ENCODE assay signal across 21 cellular contexts in genomic region chr9:36948051-36948450, GRCh38.
A peak's percentile ranks its signal among the peaks of the same experiment; 100 is the strongest.
DNase-seq lines count a peak whose midpoint lies in the region; ATAC-seq and TF ChIP-seq lines count a peak whose summit lies in the region.
"Had no signal": no experiment of that assay in that cellular context is flagged by ENCODE, and none has a peak within 500 bp of the region (broad histone marks: within the 10 kb centered on the region; RNA-seq: fewer than 3 reads in every experiment).

No MANE protein-coding gene starts in this region.

- peaks cover 81% of the 10 kb centered on the region for H3K36me3 Mint-ChIP-seq in activated B cell treated with CpG ODN at 0.5 μM for 24 hours (ENCODE audit: low read depth)
- H3K36me3 Mint-ChIP-seq: CD14-positive monocyte had no signal

- H3K4me3 Mint-ChIP-seq in activated B cell treated with CpG ODN at 0.5 μM for 24 hours = no peak overlapping the region
- H3K4me3 Mint-ChIP-seq: CD14-positive monocyte had no signal

- peaks cover 75% of the 10 kb centered on the region for H3K4me1 Mint-ChIP-seq in activated B cell treated with CpG ODN at 0.5 μM for 24 hours
- H3K4me1 Mint-ChIP-seq: CD14-positive monocyte had no signal

- no peak for ATAC-seq in activated B cell treated with CpG ODN at 0.5 μM for 24 hours (ENCODE audit: low read depth)
- ATAC-seq in upper lobe of right lung = no peak
- ATAC-seq: PC-3 had no signal

- POLR2A ChIA-PET in activated B cell treated with CpG ODN at 0.5 μM for 24 hours (lab: Charles Lee) = interaction anchor here (1.5 kb wide), 1 partner anchor 46 kb away, joined by 3 read pairs; no protein-coding TSS in a partner anchor

- TF ChIP-seq CTCF in activated B cell treated with CpG ODN at 0.5 μM for 24 hours (IDR thresholded peaks at IDR 0.05) (no peak), upper lobe of right lung (IDR thresholded peaks at IDR 0.05) (no peak)

- intact Hi-C loops in activated B cell treated with CpG ODN at 0.5 μM for 24 hours (cut with micrococcal nuclease) (loop anchor here (2.0 kb wide), 1 partner anchor 19 kb away; no protein-coding TSS in a partner anchor), upper lobe of right lung (cut with DNase I) (no loop called here)

- H3K27ac ChIP-seq in upper lobe of right lung = no peak overlapping the region
- H3K27ac ChIP-seq: SK-N-MC had no signal

- no peaks in the 10 kb centered on the region for H3K36me3 ChIP-seq in upper lobe of right lung

- no peaks in the 10 kb centered on the region for H3K27me3 Mint-ChIP-seq in activated B cell treated with CpG ODN at 0.5 μM for 24 hours

- CTCF ChIA-PET in activated B cell treated with CpG ODN at 0.5 μM for 24 hours (lab: Charles Lee) = no interaction called here

- peak overlapping the region; percentile 88 for H3K27ac Mint-ChIP-seq in activated B cell treated with CpG ODN at 0.5 μM for 24 hours
- H3K27ac Mint-ChIP-seq: CD14-positive monocyte had no signal

- H3K9me3 ChIP-seq in upper lobe of right lung = no peaks in the 10 kb centered on the region

- peaks cover 4% of the 10 kb centered on the region for H3K27me3 ChIP-seq in upper lobe of right lung

- no peaks in the 10 kb centered on the region for H3K4me1 ChIP-seq in upper lobe of right lung

- no peak overlapping the region for H3K4me3 ChIP-seq in upper lobe of right lung
- H3K4me3 ChIP-seq: SK-N-MC had no signal

- DNase-seq in activated effector memory CD4-positive, alpha-beta T cell treated with anti-CD3 and anti-CD28 coated beads, Interleukin-2, amount 50 U/mL, for 16 hours = peak; percentile 25
- DNase-seq in activated effector memory CD4-positive, alpha-beta T cell treated with Interleukin-2 at 50 U/mL for 16 hours = no peak
- DNase-seq in activated B cell treated with CpG ODN at 0.5 μM for 24 hours = no peak
- DNase-seq in mesenteric fat pad (ENCODE audit: low spot score) = peak; percentile 64
- peak; percentile 51 for DNase-seq in upper lobe of right lung
- no peak for DNase-seq in putamen (ENCODE audit: low spot score)
- no peak for DNase-seq in SK-N-DZ (ENCODE audit: low spot score)
- no peak for DNase-seq in NCI-H82 (lab: John Stamatoyannopoulos, UW)
- DNase-seq: AML-193, Kasumi-1, NCI-H1694, NCI-H2081, NCI-H2171, NCI-H345, NCI-H524, NCI-H774, PC-3, RPMI8226, SHP77 had no signal

- H3K9me3 Mint-ChIP-seq in activated B cell treated with CpG ODN at 0.5 μM for 24 hours = no peaks in the 10 kb centered on the region

Comparison
In these comparisons a context has a peak if more than half of its experiments do, and no peak if none do; other contexts are left out.
1. DNase-seq: peak in activated effector memory CD4-positive, alpha-beta T cell treated with anti-CD3 and anti-CD28 coated beads, Interleukin-2, amount 50 U/mL, for 16 hours (single experiment), mesenteric fat pad (single experiment) and upper lobe of right lung (single experiment); none in activated effector memory CD4-positive, alpha-beta T cell treated with Interleukin-2 at 50 U/mL for 16 hours (single experiment), activated B cell treated with CpG ODN at 0.5 μM for 24 hours (single experiment), putamen (single experiment), SK-N-DZ (single experiment) and NCI-H82 (single experiment).